1 cellular context compared by ENCODE assay signal in the genomic region with DNA sequence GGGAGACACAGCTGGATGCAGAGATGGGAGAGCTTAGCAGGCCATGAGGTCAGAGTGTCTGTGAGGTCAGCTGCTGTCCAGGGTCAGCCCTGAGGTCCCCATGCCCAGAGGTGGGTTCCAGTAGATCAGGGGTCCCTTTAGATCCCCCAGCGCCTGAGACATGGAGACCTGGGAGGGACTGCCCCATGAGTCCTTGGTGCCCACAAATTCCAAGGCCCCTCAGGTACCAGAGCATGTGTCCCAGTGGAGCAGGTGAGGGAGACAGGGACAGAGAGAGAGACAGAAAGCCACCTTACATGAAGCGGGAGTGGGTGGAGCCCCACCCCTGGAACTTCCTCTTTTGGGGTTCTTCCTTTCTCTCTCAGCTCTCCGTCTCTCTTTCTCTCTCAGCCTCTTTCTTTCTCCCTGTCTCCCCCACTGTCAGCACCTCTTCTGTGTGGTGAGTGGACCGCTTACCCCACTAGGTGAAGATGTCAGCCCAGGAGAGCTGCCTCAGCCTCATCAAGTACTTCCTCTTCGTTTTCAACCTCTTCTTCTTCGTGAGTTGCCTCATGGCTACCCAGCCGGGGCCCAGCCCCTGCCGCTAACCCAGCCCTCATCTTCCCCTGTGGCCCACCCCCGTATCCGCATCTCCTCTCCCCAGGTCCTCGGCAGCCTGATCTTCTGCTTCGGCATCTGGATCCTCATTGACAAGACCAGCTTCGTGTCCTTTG.
TF ChIP-seq lines count a peak whose summit lies in the region.

A gene with protein sequence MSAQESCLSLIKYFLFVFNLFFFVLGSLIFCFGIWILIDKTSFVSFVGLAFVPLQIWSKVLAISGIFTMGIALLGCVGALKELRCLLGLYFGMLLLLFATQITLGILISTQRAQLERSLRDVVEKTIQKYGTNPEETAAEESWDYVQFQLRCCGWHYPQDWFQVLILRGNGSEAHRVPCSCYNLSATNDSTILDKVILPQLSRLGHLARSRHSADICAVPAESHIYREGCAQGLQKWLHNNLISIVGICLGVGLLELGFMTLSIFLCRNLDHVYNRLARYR (plus strand): TSS at position 336 of the 713 bp plus-strand sequence. CDS start 135 bp downstream, at position 471.

TF ChIP-seq in GM12878, 131 proteins besides CTCF, POLR2A, EP300 and RAD21 (continued from another document):
- TF ChIP-seq, protein P1, sequence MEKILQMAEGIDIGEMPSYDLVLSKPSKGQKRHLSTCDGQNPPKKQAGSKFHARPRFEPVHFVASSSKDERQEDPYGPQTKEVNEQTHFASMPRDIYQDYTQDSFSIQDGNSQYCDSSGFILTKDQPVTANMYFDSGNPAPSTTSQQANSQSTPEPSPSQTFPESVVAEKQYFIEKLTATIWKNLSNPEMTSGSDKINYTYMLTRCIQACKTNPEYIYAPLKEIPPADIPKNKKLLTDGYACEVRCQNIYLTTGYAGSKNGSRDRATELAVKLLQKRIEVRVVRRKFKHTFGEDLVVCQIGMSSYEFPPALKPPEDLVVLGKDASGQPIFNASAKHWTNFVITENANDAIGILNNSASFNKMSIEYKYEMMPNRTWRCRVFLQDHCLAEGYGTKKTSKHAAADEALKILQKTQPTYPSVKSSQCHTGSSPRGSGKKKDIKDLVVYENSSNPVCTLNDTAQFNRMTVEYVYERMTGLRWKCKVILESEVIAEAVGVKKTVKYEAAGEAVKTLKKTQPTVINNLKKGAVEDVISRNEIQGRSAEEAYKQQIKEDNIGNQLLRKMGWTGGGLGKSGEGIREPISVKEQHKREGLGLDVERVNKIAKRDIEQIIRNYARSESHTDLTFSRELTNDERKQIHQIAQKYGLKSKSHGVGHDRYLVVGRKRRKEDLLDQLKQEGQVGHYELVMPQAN (conservative IDR thresholded peaks at IDR 0.05) = 0 out of 2 replicates have a peak, but pooled peaks have one; percentile 0
- TF ChIP-seq IRF4 (IDR thresholded peaks at IDR 0.05; ENCODE audit: low read depth, low read length) (0 out of 2 replicates have a peak, but pooled peaks have one; percentile 13), RAD51 (IDR thresholded peaks at IDR 0.05) (no peak), RELB (IDR thresholded peaks at IDR 0.05; ENCODE audit: low read depth) (peak; percentile 66; the same call in 1 of the 2 replicates), POLR2AphosphoS2 (IDR thresholded peaks at IDR 0.05; ENCODE audit: low read depth, low read length) (peak; percentile 79), SPI1 (IDR thresholded peaks at IDR 0.05; ENCODE audit: borderline replicate concordance, insufficient read depth, low read depth, low read length) (peak; percentile 84), CHD2 (IDR thresholded peaks at IDR 0.05; ENCODE audit: borderline replicate concordance, low read depth, low read length) (0 out of 2 replicates have a peak, but pooled peaks have one; percentile 7), ETV6 (conservative IDR thresholded peaks at IDR 0.05 in 1 of 2, IDR thresholded peaks at IDR 0.05 in 1 of 2; ENCODE audit: borderline replicate concordance in 1 of 2, low read depth in 1 of 2) (0 out of 4 replicates have a peak, but pooled peaks of 1 of the 2 experiments have one; percentile 45), PKNOX1 (IDR thresholded peaks at IDR 0.05) (peak; percentile 8; the same call in 1 of the 2 replicates)
- TF ChIP-seq, protein P2, sequence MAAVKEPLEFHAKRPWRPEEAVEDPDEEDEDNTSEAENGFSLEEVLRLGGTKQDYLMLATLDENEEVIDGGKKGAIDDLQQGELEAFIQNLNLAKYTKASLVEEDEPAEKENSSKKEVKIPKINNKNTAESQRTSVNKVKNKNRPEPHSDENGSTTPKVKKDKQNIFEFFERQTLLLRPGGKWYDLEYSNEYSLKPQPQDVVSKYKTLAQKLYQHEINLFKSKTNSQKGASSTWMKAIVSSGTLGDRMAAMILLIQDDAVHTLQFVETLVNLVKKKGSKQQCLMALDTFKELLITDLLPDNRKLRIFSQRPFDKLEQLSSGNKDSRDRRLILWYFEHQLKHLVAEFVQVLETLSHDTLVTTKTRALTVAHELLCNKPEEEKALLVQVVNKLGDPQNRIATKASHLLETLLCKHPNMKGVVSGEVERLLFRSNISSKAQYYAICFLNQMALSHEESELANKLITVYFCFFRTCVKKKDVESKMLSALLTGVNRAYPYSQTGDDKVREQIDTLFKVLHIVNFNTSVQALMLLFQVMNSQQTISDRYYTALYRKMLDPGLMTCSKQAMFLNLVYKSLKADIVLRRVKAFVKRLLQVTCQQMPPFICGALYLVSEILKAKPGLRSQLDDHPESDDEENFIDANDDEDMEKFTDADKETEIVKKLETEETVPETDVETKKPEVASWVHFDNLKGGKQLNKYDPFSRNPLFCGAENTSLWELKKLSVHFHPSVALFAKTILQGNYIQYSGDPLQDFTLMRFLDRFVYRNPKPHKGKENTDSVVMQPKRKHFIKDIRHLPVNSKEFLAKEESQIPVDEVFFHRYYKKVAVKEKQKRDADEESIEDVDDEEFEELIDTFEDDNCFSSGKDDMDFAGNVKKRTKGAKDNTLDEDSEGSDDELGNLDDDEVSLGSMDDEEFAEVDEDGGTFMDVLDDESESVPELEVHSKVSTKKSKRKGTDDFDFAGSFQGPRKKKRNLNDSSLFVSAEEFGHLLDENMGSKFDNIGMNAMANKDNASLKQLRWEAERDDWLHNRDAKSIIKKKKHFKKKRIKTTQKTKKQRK (IDR thresholded peaks at IDR 0.05; ENCODE audit: low read depth, low read length) = no peak
